Comparison of ENCODE assay signal across 6 cellular contexts in the genomic region with DNA sequence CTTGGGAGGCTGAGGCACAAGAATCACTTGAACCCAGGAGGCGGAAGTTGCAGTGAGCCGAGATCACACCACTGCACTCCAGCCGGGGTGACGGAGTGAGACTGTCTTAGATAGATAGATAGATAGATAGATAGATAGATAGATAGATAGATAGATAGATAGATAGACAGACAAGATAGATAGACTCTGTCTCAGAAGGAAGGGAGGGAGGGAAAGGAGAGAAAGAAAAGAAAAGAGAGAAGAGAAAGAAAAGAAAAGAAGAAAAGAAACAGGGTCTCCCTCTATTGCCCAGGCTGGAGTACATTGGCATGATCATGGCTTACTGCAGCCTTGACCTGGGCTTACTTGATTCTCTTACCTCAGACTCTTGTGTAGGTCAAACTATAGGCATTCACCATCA. TPM values are rescaled to one million over a fixed set of nuclear protein-coding genes. Genes with fewer than 3 reads are reported as not detected.
DNase-seq lines count a peak whose midpoint lies in the region; ATAC-seq, FAIRE-seq and TF ChIP-seq lines count a peak whose summit lies in the region.
"Not testable (repeated sequence)": the region's sequence is repeated elsewhere in the genome, so short reads cannot be mapped to it uniquely, and the experiment has no call there.

No MANE protein-coding gene starts in this region.

- TF ChIP-seq POLR2A in K562 (conservative IDR thresholded peaks at IDR 0.05): peak; percentile 51

- not testable (repeated sequence) for H3K27ac ChIP-seq in BLaER1; HEK293 (ENCODE audit: extremely low read depth, low read depth, low read length); K562 (ENCODE audit: extremely low read depth, low read depth, low read length)

- POLR2A ChIA-PET in HEK293 (lab: Yijun Ruan, JAX): not testable (repeated sequence)
- POLR2A ChIA-PET in K562 (lab: Yijun Ruan, JAX): interaction anchor here (1.0 kb wide), 1 partner anchor 70 kb away, joined by 3 read pairs; no protein-coding TSS in a partner anchor

- H3K9me3 ChIP-seq in BLaER1; HEK293 (ENCODE audit: control insufficient read depth, insufficient read depth, low read depth, low read length); T-helper 17 cell (ENCODE audit: control insufficient read depth, low read length, poor library complexity, severe bottlenecking); K562 (replicated peaks; ENCODE audit: control insufficient read depth, insufficient read depth, low read depth, low read length): not testable (repeated sequence)

- peaks cover 10% of the 10 kb centered on the region for H3K4me1 Mint-ChIP-seq in T-helper 17 cell
- peaks cover 39 to 68% (median 66%) of the 10 kb centered on the region in 3 donors for H3K4me1 Mint-ChIP-seq in naive B cell
- H3K4me1 Mint-ChIP-seq in stimulated activated memory B cell treated with anti-CD40 and anti-IgM and Interleukin-4, amounts not matched to agents 10 μg/mL and 1 μg/mL and 100 μg/mL, for 72 hours: peaks cover 48% of the 10 kb centered on the region

- H2AFZ ChIP-seq in K562 (ENCODE audit: low read depth, low read length): not testable (repeated sequence)

- peaks cover 91% of the 10 kb centered on the region for H3K36me3 ChIP-seq in BLaER1
- not testable (repeated sequence) for H3K36me3 ChIP-seq in HEK293 (ENCODE audit: control insufficient read depth in 2 of 2, insufficient read depth in 1 of 2, low read length in 2 of 2)
- peaks cover 56% of the 10 kb centered on the region for H3K36me3 ChIP-seq in K562 (ENCODE audit: control insufficient read depth, insufficient read depth, low read length)

- not testable (repeated sequence) for H3K9me3 Mint-ChIP-seq in naive B cell; stimulated activated memory B cell treated with anti-CD40 and anti-IgM and Interleukin-4, amounts not matched to agents 10 μg/mL and 1 μg/mL and 100 μg/mL, for 72 hours

- not testable (repeated sequence) for H3K27me3 Mint-ChIP-seq in T-helper 17 cell; naive B cell; stimulated activated memory B cell treated with anti-CD40 and anti-IgM and Interleukin-4, amounts not matched to agents 10 μg/mL and 1 μg/mL and 100 μg/mL, for 72 hours

- H3K27ac Mint-ChIP-seq in T-helper 17 cell (peak overlapping the region; percentile 60), naive B cell (peak overlapping the region; percentile 66 to 95 (median 77))
- H3K27ac Mint-ChIP-seq in stimulated activated memory B cell treated with anti-CD40 and anti-IgM and Interleukin-4, amounts not matched to agents 10 μg/mL and 1 μg/mL and 100 μg/mL, for 72 hours: peak overlapping the region; percentile 35

- in situ Hi-C loops in K562 (cut with MboI): not testable (repeated sequence)

- FAIRE-seq in K562 (lab: Jason Lieb, UNC): not testable (repeated sequence)

- not testable (repeated sequence) for DNase-seq in T-helper 17 cell; K562 (ENCODE audit: extremely low read depth in 1 of 4, low spot score in 3 of 4); naive B cell

- not testable (repeated sequence) for TF ChIP-seq RAD21 in K562 (CRISPR knock-in tag; conservative IDR thresholded peaks at IDR 0.05 in 1 of 2, IDR thresholded peaks at IDR 0.05 in 1 of 2)

- not testable (repeated sequence) for TF ChIP-seq EP300 in K562 (IDR thresholded peaks at IDR 0.05; ENCODE audit: low read length)

- H3K4me3 ChIP-seq in BLaER1; HEK293 (ENCODE audit: low read depth, low read length); K562: not testable (repeated sequence)

- H3K27me3 ChIP-seq in BLaER1; K562 (ENCODE audit: control insufficient read depth in 2 of 2, insufficient read depth in 2 of 2, low read length in 2 of 2): not testable (repeated sequence)

- not testable (repeated sequence) for BruUV-seq in K562 (replicated peaks; lab: Mats Ljungman, UMichigan)

- not testable (repeated sequence) for H3K4me3 Mint-ChIP-seq in T-helper 17 cell; stimulated activated memory B cell treated with anti-CD40 and anti-IgM and Interleukin-4, amounts not matched to agents 10 μg/mL and 1 μg/mL and 100 μg/mL, for 72 hours
- peak overlapping the region in 4 of 8 donors; percentile 45 to 84 (median 67) for H3K4me3 Mint-ChIP-seq in naive B cell

- ATAC-seq in T-helper 17 cell; K562; naive B cell (ENCODE audit: low read depth in 2 of 2); stimulated activated memory B cell treated with anti-CD40 and anti-IgM and Interleukin-4, amounts not matched to agents 10 μg/mL and 1 μg/mL and 100 μg/mL, for 72 hours: not testable (repeated sequence)

- peaks cover 72% of the 10 kb centered on the region for H3K4me1 ChIP-seq in BLaER1
- H3K4me1 ChIP-seq in HEK293 (ENCODE audit: control insufficient read depth, insufficient read depth, low read length); K562 (replicated peaks in 1 of 2; ENCODE audit: control insufficient read depth in 2 of 2, insufficient read depth in 2 of 2, low read length in 2 of 2): not testable (repeated sequence)

- not testable (repeated sequence) for H3K36me3 Mint-ChIP-seq in T-helper 17 cell (ENCODE audit: low read depth)
- peaks cover 30 to 46% of the 10 kb centered on the region in 2 donors for H3K36me3 Mint-ChIP-seq in naive B cell
- peaks cover 62% of the 10 kb centered on the region for H3K36me3 Mint-ChIP-seq in stimulated activated memory B cell treated with anti-CD40 and anti-IgM and Interleukin-4, amounts not matched to agents 10 μg/mL and 1 μg/mL and 100 μg/mL, for 72 hours

- H3K4me2 ChIP-seq in BLaER1: peak overlapping the region; percentile 16; the same call in 1 of the 2 replicates
- not testable (repeated sequence) for H3K4me2 ChIP-seq in K562 (ENCODE audit: insufficient read depth, low read length)

- CTCF ChIA-PET in HEK293 (lab: Yijun Ruan, JAX); K562 (lab: Yijun Ruan, JAX; ENCODE audit: low intra/inter-chr PET ratio): not testable (repeated sequence)

- H3K79me2 ChIP-seq in K562 (ENCODE audit: control insufficient read depth, insufficient read depth, low read length): peaks cover 48% of the 10 kb centered on the region

- 90% methylated on average over 4 of the region's 4 CpGs for WGBS in K562 (ENCODE audit: insufficient coverage, low coverage, missing lambda C conversion rate)

- not testable (repeated sequence) for TF ChIP-seq CTCF in HEK293 (tag by site-specific recombination; IDR thresholded peaks at IDR 0.05); K562 (IDR thresholded peaks at IDR 0.05 in 2 of 3, conservative IDR thresholded peaks at IDR 0.05 in 1 of 3; ENCODE audit: insufficient read depth in 2 of 3, low read depth in 1 of 3, low read length in 3 of 3)

- intact Hi-C loops in K562 (cut with micrococcal nuclease): not testable (repeated sequence)

- peaks cover 100% of the 10 kb centered on the region for H4K20me1 ChIP-seq in BLaER1
- not testable (repeated sequence) for H4K20me1 ChIP-seq in K562 (replicated peaks; ENCODE audit: control insufficient read depth, insufficient read depth, low read length)

- not testable (repeated sequence) for H3K9me1 ChIP-seq in K562 (ENCODE audit: control insufficient read depth, insufficient read depth, low read length)

- H3K9ac ChIP-seq in BLaER1; K562 (ENCODE audit: insufficient read depth in 1 of 2, low read depth in 2 of 2, low read length in 2 of 2): not testable (repeated sequence)

TF ChIP-seq in HEK293, 187 proteins besides CTCF, POLR2A, EP300 and RAD21:
- TF ChIP-seq ZNF366 (tag by site-specific recombination; conservative IDR thresholded peaks at IDR 0.05): peak; percentile 63

TF ChIP-seq in K562, 482 proteins besides CTCF, POLR2A, EP300 and RAD21 (continues in another document):
- TF ChIP-seq POLR2B (IDR thresholded peaks at IDR 0.05; ENCODE audit: low read depth, partially characterized antibody) (peak; percentile 36), SUPT5H (IDR thresholded peaks at IDR 0.05) (0 out of 2 replicates have a peak, but pooled peaks have one; percentile 29), GATA2 (CRISPR knock-in tag; IDR thresholded peaks at IDR 0.05) (peak; percentile 42; the same call in 1 of the 2 replicates)

RNA-seq across cellular contexts. Expression of a gene that starts 44.0 kb away (rescaled TPM):
- 10 to 100 TPM; 33.4 to 33.6 TPM for total RNA-seq in T-helper 17 cell
- total RNA-seq in K562 (2011; cell fraction: chromatin; rRNA removed; ENCODE audit: low replicate concordance): 44.6 and 234 TPM in 2 replicates
- total RNA-seq in K562 (2011; cell fraction: nucleolus; rRNA removed): 17.3 and 22.4 TPM in 2 replicates
- total RNA-seq in K562 (2011; cell fraction: nucleoplasm; rRNA removed): 50.5 and 58.9 TPM in 2 replicates
- total RNA-seq in K562 (2014; rRNA removed): 38.4 and 41.9 TPM in 2 replicates
- 62.7 and 71.3 TPM in 2 replicates for total RNA-seq in K562 (2014; rRNA removed; fragmentation: Illumina TruSeq; extraction: Trizol)
- total RNA-seq in K562 (2015; rRNA removed; fragmentation: Illumina TruSeq; extraction: Trizol): 41.8 and 45.7 TPM in 2 replicates
- 48.0 and 48.8 TPM in 2 replicates for total RNA-seq in K562 (2021)
- 56.9 and 90.6 TPM in 2 replicates for polyA plus RNA-seq in K562 (2011; rRNA removed)
- polyA plus RNA-seq in K562 (2011; cell fraction: cytosol; rRNA removed): 35.0 and 54.6 TPM in 2 replicates
- polyA plus RNA-seq in K562 (2011; cell fraction: nucleus; rRNA removed): 41.3 and 55.1 TPM in 2 replicates
- polyA plus RNA-seq in K562 (2012): 35.9 and 44.3 TPM in 2 replicates
- polyA plus RNA-seq in K562 (2014; fragmentation: Illumina TruSeq; extraction: Trizol): 52.6 and 68.9 TPM in 2 replicates
- 10 to 100 TPM; 46.7 to 63.9 TPM for polyA plus RNA-seq in K562 (2014; fragmentation: Nextera tagmentation; extraction: Ambion mirVana)
- 34.1 and 36.1 TPM in 2 replicates for polyA plus RNA-seq in K562 (2014; rRNA removed)
- polyA minus RNA-seq in K562 (2011; rRNA and poly(A)+ RNA removed): 78.5 and 120 TPM in 2 replicates
- polyA minus RNA-seq in K562 (2011; cell fraction: cytosol; rRNA and poly(A)+ RNA removed): 35.8 and 43.2 TPM in 2 replicates
- 40.1 and 81.5 TPM in 2 replicates for polyA minus RNA-seq in K562 (2011; cell fraction: nucleus; rRNA and poly(A)+ RNA removed)
- polyA plus RNA-seq in naive B cell (ENCODE audit: low read depth in 6 of 6): 100 to 1,000 TPM; 156 to 214 (median 187) TPM
